In genomic region chrX:19344207-19344534, GRCh38 we compare ENCODE assay signal across 8 cellular contexts. TPM values are rescaled to one million over a fixed set of nuclear protein-coding genes. Genes with fewer than 3 reads are reported as not detected.
A peak's percentile ranks its signal among the peaks of the same experiment; 100 is the strongest.
DNase-seq lines count a peak whose midpoint lies in the region; ATAC-seq and TF ChIP-seq lines count a peak whose summit lies in the region.

No MANE protein-coding gene starts in this region.

- H3K4me3 Mint-ChIP-seq in stimulated activated naive CD8-positive, alpha-beta T cell treated with anti-CD3 and anti-CD28 coated beads, Interleukin-15, Interleukin-2, amounts not matched to agents 100 ng/mL and 50 ng/mL, for 24 hours: peak overlapping the region; percentile 84

- intact Hi-C loops in ovary (cut with DNase I): no loop called here

- H3K4me3 ChIP-seq in MM.1S (ENCODE audit: low read length): peak overlapping the region; percentile 76
- peak overlapping the region; percentile 84 for H3K4me3 ChIP-seq in endocrine pancreas (ENCODE audit: control insufficient read depth, insufficient read depth, low read length)
- peak overlapping the region; percentile 86 for H3K4me3 ChIP-seq in ovary

- no peak for ATAC-seq in stimulated activated naive CD8-positive, alpha-beta T cell treated with anti-CD3 and anti-CD28 coated beads, Interleukin-15, Interleukin-2, amounts not matched to agents 100 U/mL and 50 U/mL, for 24 hours

- no peaks in the 10 kb centered on the region for H3K9me2 ChIP-seq in MM.1S (replicated peaks; ENCODE audit: insufficient read depth, low read length)

- no peak for TF ChIP-seq CTCF in MM.1S (IDR thresholded peaks at IDR 0.05; ENCODE audit: low read length)
- TF ChIP-seq CTCF in ovary (IDR thresholded peaks at IDR 0.05): no peak

- H3K4me1 Mint-ChIP-seq in stimulated activated naive CD8-positive, alpha-beta T cell treated with anti-CD3 and anti-CD28 coated beads, Interleukin-15, Interleukin-2, amounts not matched to agents 100 ng/mL and 50 ng/mL, for 24 hours (ENCODE audit: low read depth): peaks cover 24% of the 10 kb centered on the region

- H3K4me1 ChIP-seq in MM.1S (ENCODE audit: low read length) (no peaks in the 10 kb centered on the region), endocrine pancreas (ENCODE audit: control insufficient read depth, insufficient read depth, low read length) (no peaks in the 10 kb centered on the region), ovary (ENCODE audit: insufficient read depth) (no peaks in the 10 kb centered on the region)

- H3K36me3 ChIP-seq in MM.1S (replicated peaks; ENCODE audit: insufficient read depth, low read length): no peaks in the 10 kb centered on the region; the same call in 1 of the 2 replicates
- no peaks in the 10 kb centered on the region for H3K36me3 ChIP-seq in endocrine pancreas (ENCODE audit: control insufficient read depth, insufficient read depth, low read length)
- H3K36me3 ChIP-seq in ovary: no peaks in the 10 kb centered on the region

- peaks cover 6% of the 10 kb centered on the region for H3K36me3 Mint-ChIP-seq in stimulated activated naive CD8-positive, alpha-beta T cell treated with anti-CD3 and anti-CD28 coated beads, Interleukin-15, Interleukin-2, amounts not matched to agents 100 ng/mL and 50 ng/mL, for 24 hours (ENCODE audit: low read depth)

- no peak for DNase-seq in stimulated activated naive CD8-positive, alpha-beta T cell treated with anti-CD3 and anti-CD28 coated beads, Interleukin-15, Interleukin-2, amounts not matched to agents 100 U/mL and 50 U/mL, for 24 hours
- DNase-seq in MM.1S: no peak
- DNase-seq in ovary: no peak
- no peak for DNase-seq in KG1 (lab: John Stamatoyannopoulos, UW)
- no peak for DNase-seq in NCI-H524 (lab: John Stamatoyannopoulos, UW)
- no peak for DNase-seq in HuH-7.5 (ENCODE audit: low spot score)

- H3K27me3 Mint-ChIP-seq in stimulated activated naive CD8-positive, alpha-beta T cell treated with anti-CD3 and anti-CD28 coated beads, Interleukin-15, Interleukin-2, amounts not matched to agents 100 ng/mL and 50 ng/mL, for 24 hours: no peaks in the 10 kb centered on the region

- 28 to 30% (median 29%) methylated on average over 22 to 24 of the region's 24 CpGs for WGBS in ovary, 3 donors

- no peaks in the 10 kb centered on the region for H3F3A ChIP-seq in MM.1S (ENCODE audit: insufficient read depth, low read length)

- H3K9me3 ChIP-seq in MM.1S (replicated peaks; ENCODE audit: insufficient read depth, low read length): no peaks in the 10 kb centered on the region
- no peaks in the 10 kb centered on the region for H3K9me3 ChIP-seq in endocrine pancreas (ENCODE audit: control insufficient read depth, low read length)
- H3K9me3 ChIP-seq in ovary: no peaks in the 10 kb centered on the region

- H3K4me2 ChIP-seq in MM.1S (ENCODE audit: low read depth, low read length): peak overlapping the region; percentile 68; the same call in 1 of the 2 replicates

- H3K27ac Mint-ChIP-seq in stimulated activated naive CD8-positive, alpha-beta T cell treated with anti-CD3 and anti-CD28 coated beads, Interleukin-15, Interleukin-2, amounts not matched to agents 100 ng/mL and 50 ng/mL, for 24 hours: peak overlapping the region; percentile 63

- no peaks in the 10 kb centered on the region for H4K20me1 ChIP-seq in MM.1S (ENCODE audit: insufficient read depth, low read length)

- no peak for TF ChIP-seq POLR2A in ovary (IDR thresholded peaks at IDR 0.05)

- H2AFZ ChIP-seq in MM.1S (ENCODE audit: low read length): 0 out of 2 replicates have a peak overlapping the region, but pooled peaks have one; percentile 27

- peak overlapping the region; percentile 34; the same call in 1 of the 2 replicates for H3K27ac ChIP-seq in MM.1S (ENCODE audit: low read length)
- peak overlapping the region; percentile 62 to 78 for H3K27ac ChIP-seq in ovary

- peaks cover 47% of the 10 kb centered on the region for H3K79me2 ChIP-seq in MM.1S (ENCODE audit: low read length)

- no peaks in the 10 kb centered on the region for H3K9me3 Mint-ChIP-seq in stimulated activated naive CD8-positive, alpha-beta T cell treated with anti-CD3 and anti-CD28 coated beads, Interleukin-15, Interleukin-2, amounts not matched to agents 100 ng/mL and 50 ng/mL, for 24 hours

- H3K27me3 ChIP-seq in MM.1S (replicated peaks; ENCODE audit: insufficient read depth, low read length): no peaks in the 10 kb centered on the region
- H3K27me3 ChIP-seq in endocrine pancreas (ENCODE audit: control insufficient read depth, insufficient read depth, low read length): no peaks in the 10 kb centered on the region
- no peaks in the 10 kb centered on the region for H3K27me3 ChIP-seq in ovary

- H3K9ac ChIP-seq in MM.1S (ENCODE audit: low read length) (peak overlapping the region; percentile 72), endocrine pancreas (ENCODE audit: control insufficient read depth, insufficient read depth, low read length) (peak overlapping the region; percentile 95)

- TF ChIP-seq EP300 in ovary (IDR thresholded peaks at IDR 0.05): no peak

RNA-seq across cellular contexts. Expression of gene PDHA1, which starts 0.4 kb away (rescaled TPM):
- total RNA-seq in ovary: 100 to 1,000 TPM in 2 of 7 donors, 10 to 100 TPM in 5; 24.3 to 120 (median 91.1) TPM
- polyA plus RNA-seq in ovary: 100 to 1,000 TPM in 1 of 2 donors, 10 to 100 TPM in 1; 63.5 to 141 TPM
